Comparison of ENCODE assay signal across 1 cellular context in the genomic region with DNA sequence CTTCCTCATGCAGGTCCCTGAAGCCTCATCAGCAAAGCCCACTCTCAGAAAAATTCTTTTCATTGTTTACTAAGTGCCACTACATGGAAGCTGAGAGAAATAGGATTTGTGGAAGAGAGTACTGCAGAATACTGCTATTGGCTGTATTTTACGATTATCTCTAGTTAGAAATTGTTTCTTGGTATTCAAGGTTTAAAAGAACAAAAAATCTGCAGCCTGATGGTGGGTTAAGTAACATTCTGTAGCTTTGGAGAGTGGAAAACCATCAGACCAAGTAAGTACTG.
TF ChIP-seq lines count a peak whose summit lies in the region.

No MANE protein-coding gene starts in this region.

TF ChIP-seq in GM12878, 131 proteins besides CTCF, POLR2A, EP300 and RAD21:
- TF ChIP-seq GATAD2B (conservative IDR thresholded peaks at IDR 0.05; ENCODE audit: low read depth) (no peak), JUNB (IDR thresholded peaks at IDR 0.05) (no peak), CREB1 (IDR thresholded peaks at IDR 0.05; ENCODE audit: low read depth) (no peak), EGR1 (IDR thresholded peaks at IDR 0.05; ENCODE audit: borderline replicate concordance in 1 of 2, low read depth in 2 of 2, low read length in 2 of 2) (no peak), NR2C1 (IDR thresholded peaks at IDR 0.05) (no peak), IRF4 (IDR thresholded peaks at IDR 0.05; ENCODE audit: low read depth, low read length) (no peak), ESRRA (IDR thresholded peaks at IDR 0.05; ENCODE audit: low read length) (no peak), YBX1 (IDR thresholded peaks at IDR 0.05) (no peak), ZNF622 (IDR thresholded peaks at IDR 0.05) (no peak), BHLHE40 (IDR thresholded peaks at IDR 0.05; ENCODE audit: borderline replicate concordance in 1 of 2, low read depth in 2 of 2, low read length in 1 of 2) (no peak), HDAC6 (IDR thresholded peaks at IDR 0.05; ENCODE audit: unreplicated experiment) (no peak), SMAD1 (IDR thresholded peaks at IDR 0.05; ENCODE audit: low read depth, partially characterized antibody) (no peak), FOXK2 (IDR thresholded peaks at IDR 0.05) (no peak), CBFB (IDR thresholded peaks at IDR 0.05; ENCODE audit: low read depth) (no peak)
- TF ChIP-seq, protein P1, sequence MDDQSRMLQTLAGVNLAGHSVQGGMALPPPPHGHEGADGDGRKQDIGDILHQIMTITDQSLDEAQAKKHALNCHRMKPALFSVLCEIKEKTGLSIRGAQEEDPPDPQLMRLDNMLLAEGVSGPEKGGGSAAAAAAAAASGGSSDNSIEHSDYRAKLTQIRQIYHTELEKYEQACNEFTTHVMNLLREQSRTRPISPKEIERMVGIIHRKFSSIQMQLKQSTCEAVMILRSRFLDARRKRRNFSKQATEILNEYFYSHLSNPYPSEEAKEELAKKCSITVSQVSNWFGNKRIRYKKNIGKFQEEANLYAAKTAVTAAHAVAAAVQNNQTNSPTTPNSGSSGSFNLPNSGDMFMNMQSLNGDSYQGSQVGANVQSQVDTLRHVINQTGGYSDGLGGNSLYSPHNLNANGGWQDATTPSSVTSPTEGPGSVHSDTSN (IDR thresholded peaks at IDR 0.05; ENCODE audit: insufficient replicate concordance, low read depth, low read length) = no peak
